1 cellular context compared by ENCODE assay signal in the genomic region with DNA sequence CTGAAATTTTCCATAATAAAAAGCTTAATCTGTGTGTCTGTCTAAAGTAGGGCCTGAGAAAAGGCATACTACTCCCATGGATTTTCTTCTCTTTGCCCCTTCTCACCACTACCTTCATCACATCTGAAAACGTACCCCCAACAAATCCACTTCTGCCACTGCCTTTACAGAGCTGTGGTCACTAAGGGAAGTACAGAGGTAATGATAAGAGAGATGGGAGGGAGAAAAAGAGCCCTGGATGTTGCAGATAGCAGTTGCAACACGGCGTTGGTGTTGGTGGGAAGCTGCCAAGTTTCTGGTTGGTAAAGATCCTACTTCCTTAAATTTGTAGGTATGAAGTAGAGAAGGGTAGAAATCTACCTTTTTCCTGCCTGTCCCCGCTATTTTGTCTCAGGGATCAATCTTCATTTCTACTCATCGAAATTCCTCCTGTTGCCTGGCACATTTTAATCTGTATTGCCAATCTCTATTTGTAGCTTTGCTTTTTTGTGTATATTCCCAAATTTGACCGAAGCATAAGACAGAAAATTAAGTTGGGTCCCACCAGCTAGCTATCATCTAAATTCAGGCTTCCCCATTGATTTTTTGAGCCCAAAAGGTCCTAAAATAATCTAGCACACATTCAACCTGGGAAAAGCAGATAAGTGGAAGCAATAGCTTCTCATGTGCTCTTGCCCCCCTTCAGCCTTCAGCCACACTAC.
A peak's percentile ranks its signal among the peaks of the same experiment; 100 is the strongest.
TF ChIP-seq lines count a peak whose summit lies in the region.

No MANE protein-coding gene starts in this region.

TF ChIP-seq in K562, 482 proteins besides CTCF, POLR2A, EP300 and RAD21 (continued from another document and continues in another):
- TF ChIP-seq, protein P1, sequence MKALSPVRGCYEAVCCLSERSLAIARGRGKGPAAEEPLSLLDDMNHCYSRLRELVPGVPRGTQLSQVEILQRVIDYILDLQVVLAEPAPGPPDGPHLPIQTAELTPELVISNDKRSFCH (CRISPR knock-in tag; IDR thresholded peaks at IDR 0.05) = no peak
- TF ChIP-seq, protein P1 (tag; IDR thresholded peaks at IDR 0.05) = peak; percentile 68
- TF ChIP-seq ZBTB8A (IDR thresholded peaks at IDR 0.05; ENCODE audit: partially characterized antibody) (no peak), FOXJ3 (CRISPR knock-in tag; IDR thresholded peaks at IDR 0.05) (no peak), EZH2 (IDR thresholded peaks at IDR 0.05; ENCODE audit: borderline replicate concordance, low read depth, low read length) (no peak; the same call in 1 of the 2 replicates), ZFP1 (CRISPR knock-in tag; IDR thresholded peaks at IDR 0.05) (no peak), RBM15 (IDR thresholded peaks at IDR 0.05; ENCODE audit: insufficient read depth, low read length) (no peak), CREB3 (tag; conservative IDR thresholded peaks at IDR 0.05; ENCODE audit: low read depth) (no peak), BCL6 (CRISPR knock-in tag; IDR thresholded peaks at IDR 0.05) (no peak), BDP1 (IDR thresholded peaks at IDR 0.05; ENCODE audit: insufficient read depth, insufficient read length) (no peak), DDX20 (tag; IDR thresholded peaks at IDR 0.05; ENCODE audit: low read depth) (no peak), SNAPC5 (CRISPR knock-in tag; IDR thresholded peaks at IDR 0.05) (no peak), HDAC1 (IDR thresholded peaks at IDR 0.05) (peak in 1 of 2 experiments; percentile 87; a peak in 2 of 4 replicates), GTF3C2 (IDR thresholded peaks at IDR 0.05; ENCODE audit: borderline replicate concordance, extremely low read depth, insufficient read length) (no peak), SMARCA4 (IDR thresholded peaks at IDR 0.05) (peak; percentile 99), RREB1 (CRISPR knock-in tag; IDR thresholded peaks at IDR 0.05) (no peak), CHD2 (IDR thresholded peaks at IDR 0.05; ENCODE audit: low read depth, low read length) (peak; percentile 49; the same call in 1 of the 2 replicates), ZNF668 (CRISPR knock-in tag; IDR thresholded peaks at IDR 0.05) (no peak), HINFP (tag; conservative IDR thresholded peaks at IDR 0.05; ENCODE audit: low read depth) (no peak), NFIX (CRISPR knock-in tag; IDR thresholded peaks at IDR 0.05; ENCODE audit: low read depth) (no peak), ZNF408 (CRISPR knock-in tag; IDR thresholded peaks at IDR 0.05; ENCODE audit: low read depth) (no peak), ZBTB17 (CRISPR knock-in tag; IDR thresholded peaks at IDR 0.05) (peak; percentile 74; the same call in 1 of the 2 replicates), ZNF24 (IDR thresholded peaks at IDR 0.05) (0 out of 2 replicates have a peak, but pooled peaks have one; percentile 6), HDAC2 (IDR thresholded peaks at IDR 0.05) (peak; percentile 87), ETS2 (tag; IDR thresholded peaks at IDR 0.05; ENCODE audit: borderline replicate concordance, poor library complexity, severe bottlenecking) (no peak), BRF1 (IDR thresholded peaks at IDR 0.05; ENCODE audit: borderline replicate concordance, extremely low read depth, insufficient read length) (no peak), ZNF143 (CRISPR knock-in tag; IDR thresholded peaks at IDR 0.05) (no peak), MEIS2 (IDR thresholded peaks at IDR 0.05; ENCODE audit: partially characterized antibody) (peak; percentile 47), TCF15 (CRISPR knock-in tag; IDR thresholded peaks at IDR 0.05) (no peak), FIP1L1 (IDR thresholded peaks at IDR 0.05; ENCODE audit: low read depth, low read length, poor library complexity, severe bottlenecking) (no peak), ZNF23 (CRISPR knock-in tag; IDR thresholded peaks at IDR 0.05) (no peak), ZFP30 (CRISPR knock-in tag; IDR thresholded peaks at IDR 0.05; ENCODE audit: borderline replicate concordance) (no peak), XRCC4 (IDR thresholded peaks at IDR 0.05; ENCODE audit: extremely low read depth, insufficient read depth, insufficient read length) (no peak), TCFL5 (CRISPR knock-in tag; conservative IDR thresholded peaks at IDR 0.05) (no peak; the same call in 1 of the 2 replicates), ERF (CRISPR knock-in tag; IDR thresholded peaks at IDR 0.05) (peak; percentile 32; the same call in 1 of the 2 replicates)
- TF ChIP-seq, protein P2, sequence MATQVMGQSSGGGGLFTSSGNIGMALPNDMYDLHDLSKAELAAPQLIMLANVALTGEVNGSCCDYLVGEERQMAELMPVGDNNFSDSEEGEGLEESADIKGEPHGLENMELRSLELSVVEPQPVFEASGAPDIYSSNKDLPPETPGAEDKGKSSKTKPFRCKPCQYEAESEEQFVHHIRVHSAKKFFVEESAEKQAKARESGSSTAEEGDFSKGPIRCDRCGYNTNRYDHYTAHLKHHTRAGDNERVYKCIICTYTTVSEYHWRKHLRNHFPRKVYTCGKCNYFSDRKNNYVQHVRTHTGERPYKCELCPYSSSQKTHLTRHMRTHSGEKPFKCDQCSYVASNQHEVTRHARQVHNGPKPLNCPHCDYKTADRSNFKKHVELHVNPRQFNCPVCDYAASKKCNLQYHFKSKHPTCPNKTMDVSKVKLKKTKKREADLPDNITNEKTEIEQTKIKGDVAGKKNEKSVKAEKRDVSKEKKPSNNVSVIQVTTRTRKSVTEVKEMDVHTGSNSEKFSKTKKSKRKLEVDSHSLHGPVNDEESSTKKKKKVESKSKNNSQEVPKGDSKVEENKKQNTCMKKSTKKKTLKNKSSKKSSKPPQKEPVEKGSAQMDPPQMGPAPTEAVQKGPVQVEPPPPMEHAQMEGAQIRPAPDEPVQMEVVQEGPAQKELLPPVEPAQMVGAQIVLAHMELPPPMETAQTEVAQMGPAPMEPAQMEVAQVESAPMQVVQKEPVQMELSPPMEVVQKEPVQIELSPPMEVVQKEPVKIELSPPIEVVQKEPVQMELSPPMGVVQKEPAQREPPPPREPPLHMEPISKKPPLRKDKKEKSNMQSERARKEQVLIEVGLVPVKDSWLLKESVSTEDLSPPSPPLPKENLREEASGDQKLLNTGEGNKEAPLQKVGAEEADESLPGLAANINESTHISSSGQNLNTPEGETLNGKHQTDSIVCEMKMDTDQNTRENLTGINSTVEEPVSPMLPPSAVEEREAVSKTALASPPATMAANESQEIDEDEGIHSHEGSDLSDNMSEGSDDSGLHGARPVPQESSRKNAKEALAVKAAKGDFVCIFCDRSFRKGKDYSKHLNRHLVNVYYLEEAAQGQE (CRISPR knock-in tag; IDR thresholded peaks at IDR 0.05; ENCODE audit: low read depth) = no peak
- TF ChIP-seq, protein P3, sequence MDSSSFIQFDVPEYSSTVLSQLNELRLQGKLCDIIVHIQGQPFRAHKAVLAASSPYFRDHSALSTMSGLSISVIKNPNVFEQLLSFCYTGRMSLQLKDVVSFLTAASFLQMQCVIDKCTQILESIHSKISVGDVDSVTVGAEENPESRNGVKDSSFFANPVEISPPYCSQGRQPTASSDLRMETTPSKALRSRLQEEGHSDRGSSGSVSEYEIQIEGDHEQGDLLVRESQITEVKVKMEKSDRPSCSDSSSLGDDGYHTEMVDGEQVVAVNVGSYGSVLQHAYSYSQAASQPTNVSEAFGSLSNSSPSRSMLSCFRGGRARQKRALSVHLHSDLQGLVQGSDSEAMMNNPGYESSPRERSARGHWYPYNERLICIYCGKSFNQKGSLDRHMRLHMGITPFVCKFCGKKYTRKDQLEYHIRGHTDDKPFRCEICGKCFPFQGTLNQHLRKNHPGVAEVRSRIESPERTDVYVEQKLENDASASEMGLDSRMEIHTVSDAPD (CRISPR knock-in tag; IDR thresholded peaks at IDR 0.05) = no peak
- TF ChIP-seq, protein P4, sequence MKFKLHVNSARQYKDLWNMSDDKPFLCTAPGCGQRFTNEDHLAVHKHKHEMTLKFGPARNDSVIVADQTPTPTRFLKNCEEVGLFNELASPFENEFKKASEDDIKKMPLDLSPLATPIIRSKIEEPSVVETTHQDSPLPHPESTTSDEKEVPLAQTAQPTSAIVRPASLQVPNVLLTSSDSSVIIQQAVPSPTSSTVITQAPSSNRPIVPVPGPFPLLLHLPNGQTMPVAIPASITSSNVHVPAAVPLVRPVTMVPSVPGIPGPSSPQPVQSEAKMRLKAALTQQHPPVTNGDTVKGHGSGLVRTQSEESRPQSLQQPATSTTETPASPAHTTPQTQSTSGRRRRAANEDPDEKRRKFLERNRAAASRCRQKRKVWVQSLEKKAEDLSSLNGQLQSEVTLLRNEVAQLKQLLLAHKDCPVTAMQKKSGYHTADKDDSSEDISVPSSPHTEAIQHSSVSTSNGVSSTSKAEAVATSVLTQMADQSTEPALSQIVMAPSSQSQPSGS (CRISPR knock-in tag; IDR thresholded peaks at IDR 0.05) = no peak
- TF ChIP-seq, protein P5, sequence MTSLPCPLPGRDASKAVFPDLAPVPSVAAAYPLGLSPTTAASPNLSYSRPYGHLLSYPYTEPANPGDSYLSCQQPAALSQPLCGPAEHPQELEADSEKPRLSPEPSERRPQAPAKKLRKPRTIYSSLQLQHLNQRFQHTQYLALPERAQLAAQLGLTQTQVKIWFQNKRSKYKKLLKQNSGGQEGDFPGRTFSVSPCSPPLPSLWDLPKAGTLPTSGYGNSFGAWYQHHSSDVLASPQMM (CRISPR knock-in tag; IDR thresholded peaks at IDR 0.05) = no peak
